Comparison of ENCODE assay signal across 23 cellular contexts in the genomic region with DNA sequence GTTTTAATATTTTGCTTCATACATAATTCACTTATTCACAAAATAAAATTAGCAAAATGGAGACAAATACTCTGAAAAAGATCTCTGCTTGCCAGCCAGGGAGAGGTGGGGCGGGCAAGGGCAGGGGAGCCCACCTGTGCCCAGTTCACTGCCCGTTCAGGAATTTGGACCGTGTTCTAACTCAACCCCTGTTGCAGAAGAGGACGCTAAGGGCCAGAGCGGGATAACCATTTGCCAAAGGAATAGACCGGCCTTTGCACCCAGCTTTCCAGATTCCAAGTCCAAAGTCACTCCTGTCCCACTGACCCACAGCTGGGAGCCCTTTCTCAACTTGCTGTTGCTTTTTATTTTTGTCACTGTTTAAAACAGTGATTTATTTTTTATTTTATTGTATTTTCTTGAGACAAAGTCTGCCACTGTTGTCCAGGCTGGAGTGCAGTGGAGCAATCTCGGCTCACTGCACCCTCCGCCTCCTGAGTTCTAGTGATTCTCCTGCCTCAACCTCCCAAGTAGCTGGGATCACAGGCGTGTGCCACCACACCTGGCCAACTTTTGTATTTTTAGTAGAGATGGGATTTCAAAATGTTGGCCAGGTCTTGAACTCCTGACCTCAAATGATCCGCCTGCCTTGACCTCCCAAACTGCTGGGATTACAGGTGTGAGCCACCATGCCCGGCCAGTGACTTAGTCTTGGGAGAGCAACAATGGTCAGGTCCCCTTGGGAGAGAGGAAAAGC.
"Had no signal": no experiment of that assay in that cellular context is flagged by ENCODE, and none has a peak within 500 bp of the region (broad histone marks: within the 10 kb centered on the region; RNA-seq: fewer than 3 reads in every experiment).

No MANE protein-coding gene starts in this region.

- H3K36me3 ChIP-seq: adrenal gland, neural progenitor cell, right atrium auricular region, transverse colon had no signal

- ATAC-seq: activated CD4-positive, CD25-positive, alpha-beta regulatory T cell treated with anti-CD3 and anti-CD28 coated beads, Interleukin-2, amount 50 U/mL, for 24 hours; activated naive CD4-positive, alpha-beta T cell treated with anti-CD3 and anti-CD28 coated beads, Interleukin-2, amount 50 U/mL, for 72 hours; activated T-cell treated with anti-CD3 and anti-CD28 coated beads, Interleukin-2, amount 50 U/mL, for 72 hours; body of pancreas; left cardiac atrium; naive thymus-derived CD4-positive, alpha-beta T cell had no signal

- H3K36me3 Mint-ChIP-seq: activated naive CD4-positive, alpha-beta T cell treated with anti-CD3 and anti-CD28 coated beads, Interleukin-2, amount 50 U/mL, for 72 hours; memory B cell; neural progenitor cell had no signal

- H3K9me3 Mint-ChIP-seq: activated CD4-positive, alpha-beta memory T cell treated with anti-CD3 and anti-CD28 coated beads, Interleukin-2, amount 10 ng/mL, durations not matched to agents 7 days and 5 days; activated naive CD4-positive, alpha-beta T cell treated with anti-CD3 and anti-CD28 coated beads, Interleukin-2, amount 50 U/mL, for 72 hours; activated T-cell treated with anti-CD3 and anti-CD28 coated beads, Interleukin-2, amount 50 U/mL, for 72 hours; memory B cell; naive thymus-derived CD4-positive, alpha-beta T cell; neural progenitor cell had no signal

- H3K27ac Mint-ChIP-seq: activated CD4-positive, alpha-beta memory T cell treated with anti-CD3 and anti-CD28 coated beads, Interleukin-2, amount 10 ng/mL, durations not matched to agents 7 days and 5 days; activated naive CD4-positive, alpha-beta T cell treated with anti-CD3 and anti-CD28 coated beads, Interleukin-2, amount 50 U/mL, for 72 hours; activated T-cell treated with anti-CD3 and anti-CD28 coated beads, Interleukin-2, amount 50 U/mL, for 72 hours; memory B cell; neural progenitor cell had no signal

- DNase-seq: activated CD4-positive, alpha-beta memory T cell treated with anti-CD3 and anti-CD28 coated beads, Interleukin-2, amount 10 ng/mL, durations not matched to agents 7 days and 5 days; activated CD4-positive, alpha-beta T cell treated with anti-CD3 and anti-CD28 coated beads for 48 hours; activated naive CD4-positive, alpha-beta T cell; activated T-cell treated with anti-CD3 and anti-CD28 coated beads for 4 hours; activated T-cell treated with anti-CD3 and anti-CD28 coated beads, Interleukin-2, amount 50 U/mL, for 72 hours; adrenal gland; aorta; body of pancreas; effector CD8-positive, alpha-beta T cell; left cardiac atrium; midbrain; naive thymus-derived CD4-positive, alpha-beta T cell; stimulated activated CD4-positive, alpha-beta T cell treated with anti-CD3 and anti-CD28 coated beads, Interleukin-2, amount 100 ng/mL, for 48 hours; stimulated activated naive CD4-positive, alpha-beta T cell treated with Interleukin-2 at 50 U/mL for 16 hours; T-helper 9 cell; transverse colon had no signal

- H2AFZ ChIP-seq: neural progenitor cell had no signal

- H3K9ac ChIP-seq: neural progenitor cell had no signal

- H3K4me2 ChIP-seq: neural progenitor cell had no signal

- H3K4me3 ChIP-seq: adrenal gland, body of pancreas, neural progenitor cell, right atrium auricular region, transverse colon had no signal

- H3K9me3 ChIP-seq: adrenal gland, body of pancreas, right atrium auricular region, transverse colon had no signal

- H3K27ac ChIP-seq: adrenal gland, body of pancreas, epithelial cell of prostate, neural progenitor cell, right atrium auricular region, transverse colon, VCaP had no signal

- H3K27me3 ChIP-seq: right atrium auricular region had no signal

- H3K27me3 Mint-ChIP-seq: activated CD4-positive, alpha-beta memory T cell treated with anti-CD3 and anti-CD28 coated beads, Interleukin-2, amount 10 ng/mL, durations not matched to agents 7 days and 5 days; memory B cell; naive thymus-derived CD4-positive, alpha-beta T cell had no signal

- H3K4me3 Mint-ChIP-seq: activated CD4-positive, alpha-beta memory T cell treated with anti-CD3 and anti-CD28 coated beads, Interleukin-2, amount 10 ng/mL, durations not matched to agents 7 days and 5 days; activated T-cell treated with anti-CD3 and anti-CD28 coated beads, Interleukin-2, amount 50 U/mL, for 72 hours; memory B cell had no signal
